20 cellular contexts compared by ENCODE assay signal in genomic region chr16:81732699-81733098, GRCh38. TPM values are rescaled to one million over a fixed set of nuclear protein-coding genes. Genes with fewer than 3 reads are reported as not detected.
DNase-seq lines count a peak whose midpoint lies in the region; ATAC-seq, FAIRE-seq and TF ChIP-seq lines count a peak whose summit lies in the region.
"Had no signal": no experiment of that assay in that cellular context is flagged by ENCODE, and none has a peak within 500 bp of the region (broad histone marks: within the 10 kb centered on the region; RNA-seq: fewer than 3 reads in every experiment).

No MANE protein-coding gene starts in this region.

- H3K4ac ChIP-seq in trophoblast cell (ENCODE audit: low read depth, low read length) = no peak overlapping the region

- POLR2A ChIA-PET in K562 (lab: Yijun Ruan, JAX) = interaction anchor here (0.6 to 0.7 kb wide), 2 partner anchors 19 to 547 kb away, joined by 3 to 4 read pairs; no protein-coding TSS in a partner anchor

- no peak overlapping the region for H3K27ac ChIP-seq in K562 (ENCODE audit: extremely low read depth, low read depth, low read length)
- no peak overlapping the region for H3K27ac ChIP-seq in trophoblast cell (ENCODE audit: low read depth, low read length)
- H3K27ac ChIP-seq: 22Rv1, Peyer's patch, SK-N-MC had no signal

- TF ChIP-seq CTCF in HFFc6 (IDR thresholded peaks at IDR 0.05) = peak; percentile 48
- peak; percentile 18 to 61 (median 51); a peak in 4 of 6 replicates for TF ChIP-seq CTCF in K562 (IDR thresholded peaks at IDR 0.05 in 2 of 3, conservative IDR thresholded peaks at IDR 0.05 in 1 of 3; ENCODE audit: insufficient read depth in 2 of 3, low read depth in 1 of 3, low read length in 3 of 3)

- in situ Hi-C loops in K562 (cut with MboI) = loop anchor here (25.0 kb wide), 2 partner anchors 720 to 1195 kb away; partner anchors contain the start of genes CENPN, CMC2 and DYNLRB2

- TF ChIP-seq EP300 in K562 (IDR thresholded peaks at IDR 0.05; ENCODE audit: low read length) = no peak

- H4K12ac ChIP-seq in trophoblast cell (ENCODE audit: low read depth, low read length) = no peak overlapping the region

- no peak overlapping the region for H2BK12ac ChIP-seq in trophoblast cell (ENCODE audit: low read length)

- intact Hi-C loops in K562 (cut with micrococcal nuclease) = no loop called here

- no peak overlapping the region for H3K14ac ChIP-seq in trophoblast cell (ENCODE audit: low read length)

- 0% methylated on average over 1 of the region's 1 CpG for WGBS in K562 (ENCODE audit: insufficient coverage, low coverage, missing lambda C conversion rate)
- WGBS in trophoblast cell (ENCODE audit: extremely low coverage, insufficient coverage, insufficient read length) = no CpG with 5 or more reads among the region's 1 CpG

- H3K9ac ChIP-seq in K562 (ENCODE audit: insufficient read depth in 1 of 2, low read depth in 2 of 2, low read length in 2 of 2) (0 out of 4 replicates have a peak overlapping the region, but pooled peaks of 1 of the 2 experiments have one; percentile 23), trophoblast cell (ENCODE audit: low read length) (no peak overlapping the region)

- H3K4me3 ChIP-seq in K562 = no peak overlapping the region
- H3K4me3 ChIP-seq in trophoblast cell (ENCODE audit: low read depth, low read length) = peak overlapping the region; percentile 38
- H3K4me3 ChIP-seq: Peyer's patch, SK-N-MC had no signal

- H3K79me2 ChIP-seq in K562 (ENCODE audit: control insufficient read depth, insufficient read depth, low read length) (no peaks in the 10 kb centered on the region), trophoblast cell (ENCODE audit: control insufficient read depth, insufficient read depth, low read length, poor library complexity) (no peaks in the 10 kb centered on the region)

- H4K20me1 ChIP-seq in K562 (replicated peaks; ENCODE audit: control insufficient read depth, insufficient read depth, low read length) = no peaks in the 10 kb centered on the region

- no peak overlapping the region for H4K91ac ChIP-seq in trophoblast cell (ENCODE audit: low read depth, low read length)

- TF ChIP-seq POLR2A in K562 (conservative IDR thresholded peaks at IDR 0.05) = no peak

- H2AK5ac ChIP-seq in trophoblast cell (ENCODE audit: low read length) = no peak overlapping the region

- no peak overlapping the region for H3K4me2 ChIP-seq in K562 (ENCODE audit: insufficient read depth, low read length)
- no peak overlapping the region for H3K4me2 ChIP-seq in trophoblast cell (ENCODE audit: low read length)

- FAIRE-seq in K562 (lab: Jason Lieb, UNC) = peak; percentile 19

- no peak overlapping the region for H3K4me3 Mint-ChIP-seq in activated naive CD8-positive, alpha-beta T cell treated with anti-CD3 and anti-CD28 coated beads, Interleukin-2, amount 50 U/mL, for 24 hours
- H3K4me3 Mint-ChIP-seq in activated naive CD8-positive, alpha-beta T cell treated with anti-CD3 and anti-CD28 coated beads for 36 hours = no peak overlapping the region
- H3K4me3 Mint-ChIP-seq in HFFc6 = no peak overlapping the region
- H3K4me3 Mint-ChIP-seq: B cell had no signal

- no peak for ATAC-seq in activated naive CD8-positive, alpha-beta T cell treated with anti-CD3 and anti-CD28 coated beads, Interleukin-2, amount 50 U/mL, for 24 hours
- ATAC-seq in K562 = peak; percentile 21; the same call in 1 of the 3 replicates
- no peak for ATAC-seq in GM21390 (IDR thresholded peaks at IDR 0.05; ENCODE audit: unreplicated experiment)

- CTCF ChIA-PET in K562 (lab: Yijun Ruan, JAX; ENCODE audit: low intra/inter-chr PET ratio) = no interaction called here

- no peak for DNase-seq in activated naive CD8-positive, alpha-beta T cell treated with anti-CD3 and anti-CD28 coated beads, Interleukin-2, amount 50 U/mL, for 24 hours
- no peak for DNase-seq in activated naive CD8-positive, alpha-beta T cell treated with anti-CD3 and anti-CD28 coated beads for 36 hours
- DNase-seq in HFFc6 (no peak), K562 (ENCODE audit: extremely low read depth in 1 of 4, low spot score in 3 of 4) (no peak), trophoblast cell (no peak), cerebellar cortex (ENCODE audit: low spot score) (no peak), DMS 273 treated with DMSO at 0.1 percent for 48 hours (lab: John Stamatoyannopoulos, UW) (no peak)
- DNase-seq: DMS153, EL, HCEC 1CT, KG1, NCI-H1048, NCI-H1436, NCI-H1930, NCI-H526, Peyer's patch had no signal

- H3K9me1 ChIP-seq in K562 (ENCODE audit: control insufficient read depth, insufficient read depth, low read length) = no peaks in the 10 kb centered on the region

- peaks cover 17% of the 10 kb centered on the region for H3K4me1 Mint-ChIP-seq in activated naive CD8-positive, alpha-beta T cell treated with anti-CD3 and anti-CD28 coated beads, Interleukin-2, amount 50 U/mL, for 24 hours
- H3K4me1 Mint-ChIP-seq in activated naive CD8-positive, alpha-beta T cell treated with anti-CD3 and anti-CD28 coated beads for 36 hours = peaks cover 8% of the 10 kb centered on the region
- H3K4me1 Mint-ChIP-seq in HFFc6 (ENCODE audit: low read depth) = peaks cover 19% of the 10 kb centered on the region

- no TSS peak for BruUV-seq in K562 (replicated peaks; lab: Mats Ljungman, UMichigan)

- H3K36me3 ChIP-seq in K562 (ENCODE audit: control insufficient read depth, insufficient read depth, low read length) (no peaks in the 10 kb centered on the region), trophoblast cell (ENCODE audit: control insufficient read depth in 1 of 2, insufficient read depth in 2 of 2, low read length in 2 of 2) (no peaks in the 10 kb centered on the region)
- H3K36me3 ChIP-seq: Peyer's patch had no signal

- H3K9me3 ChIP-seq in K562 (replicated peaks; ENCODE audit: control insufficient read depth, insufficient read depth, low read depth, low read length) (no peaks in the 10 kb centered on the region), trophoblast cell (ENCODE audit: insufficient read depth, low read depth, low read length) (no peaks in the 10 kb centered on the region)
- H3K9me3 ChIP-seq: Peyer's patch had no signal

- H3K9me3 Mint-ChIP-seq in activated naive CD8-positive, alpha-beta T cell treated with anti-CD3 and anti-CD28 coated beads, Interleukin-2, amount 50 U/mL, for 24 hours = no peaks in the 10 kb centered on the region
- no peaks in the 10 kb centered on the region for H3K9me3 Mint-ChIP-seq in activated naive CD8-positive, alpha-beta T cell treated with anti-CD3 and anti-CD28 coated beads for 36 hours
- H3K9me3 Mint-ChIP-seq in HFFc6 = no peaks in the 10 kb centered on the region

- H3K27ac Mint-ChIP-seq in activated naive CD8-positive, alpha-beta T cell treated with anti-CD3 and anti-CD28 coated beads, Interleukin-2, amount 50 U/mL, for 24 hours = peak overlapping the region; percentile 26
- no peak overlapping the region for H3K27ac Mint-ChIP-seq in activated naive CD8-positive, alpha-beta T cell treated with anti-CD3 and anti-CD28 coated beads for 36 hours
- H3K27ac Mint-ChIP-seq in HFFc6 = no peak overlapping the region

- peak in 1 of 2 experiments; percentile 22; a peak in 1 of 4 replicates for TF ChIP-seq RAD21 in K562 (CRISPR knock-in tag; conservative IDR thresholded peaks at IDR 0.05 in 1 of 2, IDR thresholded peaks at IDR 0.05 in 1 of 2)

- no peak overlapping the region for H3K18ac ChIP-seq in trophoblast cell (ENCODE audit: low read length)

- no peak overlapping the region for H2BK120ac ChIP-seq in trophoblast cell (ENCODE audit: insufficient read depth, low read length, poor library complexity)

- H3K4me1 ChIP-seq in K562 (replicated peaks in 1 of 2; ENCODE audit: control insufficient read depth in 2 of 2, insufficient read depth in 2 of 2, low read length in 2 of 2) = peaks cover 7 to 14% of the 10 kb centered on the region in 2 experiments; a peak in 3 of 5 replicates
- peaks cover 9 to 12% of the 10 kb centered on the region in 2 experiments for H3K4me1 ChIP-seq in trophoblast cell (ENCODE audit: control insufficient read depth in 1 of 2, insufficient read depth in 2 of 2, low read length in 2 of 2)

- H3K79me1 ChIP-seq in trophoblast cell (ENCODE audit: low read length) = peaks cover 11% of the 10 kb centered on the region

- H3K27me3 ChIP-seq in K562 (ENCODE audit: control insufficient read depth in 2 of 2, insufficient read depth in 2 of 2, low read length in 2 of 2) (peaks cover 0 to 4% of the 10 kb centered on the region in 2 experiments; a peak in 2 of 5 replicates), trophoblast cell (ENCODE audit: insufficient read depth, low read length) (no peaks in the 10 kb centered on the region)
- H3K27me3 ChIP-seq: Peyer's patch had no signal

- no peaks in the 10 kb centered on the region for H3K36me3 Mint-ChIP-seq in activated naive CD8-positive, alpha-beta T cell treated with anti-CD3 and anti-CD28 coated beads, Interleukin-2, amount 50 U/mL, for 24 hours (ENCODE audit: low read depth)
- no peaks in the 10 kb centered on the region for H3K36me3 Mint-ChIP-seq in activated naive CD8-positive, alpha-beta T cell treated with anti-CD3 and anti-CD28 coated beads for 36 hours
- H3K36me3 Mint-ChIP-seq in HFFc6 (ENCODE audit: low read depth) = no peaks in the 10 kb centered on the region

- no peak overlapping the region for H4K8ac ChIP-seq in trophoblast cell (ENCODE audit: low read depth, low read length)

- H2AFZ ChIP-seq in K562 (ENCODE audit: low read depth, low read length) = no peak overlapping the region
- no peak overlapping the region for H2AFZ ChIP-seq in trophoblast cell (ENCODE audit: insufficient read depth, low read length, poor library complexity)

- no peaks in the 10 kb centered on the region for H3K27me3 Mint-ChIP-seq in activated naive CD8-positive, alpha-beta T cell treated with anti-CD3 and anti-CD28 coated beads, Interleukin-2, amount 50 U/mL, for 24 hours
- H3K27me3 Mint-ChIP-seq in activated naive CD8-positive, alpha-beta T cell treated with anti-CD3 and anti-CD28 coated beads for 36 hours = no peaks in the 10 kb centered on the region
- peaks cover 10% of the 10 kb centered on the region for H3K27me3 Mint-ChIP-seq in HFFc6 (ENCODE audit: insufficient read depth)
- H3K27me3 Mint-ChIP-seq: B cell had no signal

- no peak overlapping the region for H2BK5ac ChIP-seq in trophoblast cell (ENCODE audit: low read depth, low read length, poor library complexity)

- H3K23ac ChIP-seq in trophoblast cell (ENCODE audit: low read length) = no peak overlapping the region

RNA-seq across cellular contexts. Expression of gene PLCG2, which starts 46.4 kb away (rescaled TPM):
- total RNA-seq in activated naive CD8-positive, alpha-beta T cell treated with anti-CD3 and anti-CD28 coated beads for 36 hours = 1 to 10 TPM; 7.7 to 8.1 TPM
- total RNA-seq in HFFc6 (2021; fragmentation: NEBNext Ultra II Directional; extraction: Animal tissue kit (Norgen Biotek cat#: 25700)) = under 1 TPM; 0.14 to 0.61 (median 0.27) TPM
- 18.9 and 24.9 TPM in 2 replicates for total RNA-seq in K562 (2011; cell fraction: chromatin; rRNA removed; ENCODE audit: low replicate concordance)
- total RNA-seq in K562 (2011; cell fraction: nucleolus; rRNA removed) = 10.9 and 11.8 TPM in 2 replicates
- 12.5 and 14.6 TPM in 2 replicates for total RNA-seq in K562 (2011; cell fraction: nucleoplasm; rRNA removed)
- total RNA-seq in K562 (2014; rRNA removed) (1.7 and 4.0 TPM in 2 replicates), K562 (2014; rRNA removed; fragmentation: Illumina TruSeq; extraction: Trizol) (2.7 and 3.3 TPM in 2 replicates), K562 (2015; rRNA removed; fragmentation: Illumina TruSeq; extraction: Trizol) (3.9 and 4.0 TPM in 2 replicates), K562 (2021) (7.1 and 8.6 TPM in 2 replicates)
- polyA plus RNA-seq in K562 (2011; rRNA removed) (4.2 and 7.9 TPM in 2 replicates), K562 (2014; fragmentation: Illumina TruSeq; extraction: Trizol) (2.6 and 3.1 TPM in 2 replicates), K562 (2014; fragmentation: Nextera tagmentation; extraction: Ambion mirVana) (1 to 10 TPM in 1 of 2 experiments, under 1 TPM in 1; 0.94 to 1.0 TPM), K562 (2014; rRNA removed) (1.9 TPM in 2 replicates)
- polyA plus RNA-seq in K562 (2011; cell fraction: cytosol; rRNA removed) = 3.7 and 4.9 TPM in 2 replicates
- 15.0 and 22.1 TPM in 2 replicates for polyA plus RNA-seq in K562 (2011; cell fraction: nucleus; rRNA removed)
- polyA plus RNA-seq in K562 (2012) = 3.7 and 12.8 TPM in 2 replicates
- 9.3 and 12.6 TPM in 2 replicates for polyA minus RNA-seq in K562 (2011; rRNA and poly(A)+ RNA removed)
- 8.3 and 9.6 TPM in 2 replicates for polyA minus RNA-seq in K562 (2011; cell fraction: cytosol; rRNA and poly(A)+ RNA removed)
- 11.0 and 21.5 TPM in 2 replicates for polyA minus RNA-seq in K562 (2011; cell fraction: nucleus; rRNA and poly(A)+ RNA removed)
- polyA plus RNA-seq in trophoblast cell (2013) = 0.68 and 0.85 TPM in 2 replicates
